In the genomic region with DNA sequence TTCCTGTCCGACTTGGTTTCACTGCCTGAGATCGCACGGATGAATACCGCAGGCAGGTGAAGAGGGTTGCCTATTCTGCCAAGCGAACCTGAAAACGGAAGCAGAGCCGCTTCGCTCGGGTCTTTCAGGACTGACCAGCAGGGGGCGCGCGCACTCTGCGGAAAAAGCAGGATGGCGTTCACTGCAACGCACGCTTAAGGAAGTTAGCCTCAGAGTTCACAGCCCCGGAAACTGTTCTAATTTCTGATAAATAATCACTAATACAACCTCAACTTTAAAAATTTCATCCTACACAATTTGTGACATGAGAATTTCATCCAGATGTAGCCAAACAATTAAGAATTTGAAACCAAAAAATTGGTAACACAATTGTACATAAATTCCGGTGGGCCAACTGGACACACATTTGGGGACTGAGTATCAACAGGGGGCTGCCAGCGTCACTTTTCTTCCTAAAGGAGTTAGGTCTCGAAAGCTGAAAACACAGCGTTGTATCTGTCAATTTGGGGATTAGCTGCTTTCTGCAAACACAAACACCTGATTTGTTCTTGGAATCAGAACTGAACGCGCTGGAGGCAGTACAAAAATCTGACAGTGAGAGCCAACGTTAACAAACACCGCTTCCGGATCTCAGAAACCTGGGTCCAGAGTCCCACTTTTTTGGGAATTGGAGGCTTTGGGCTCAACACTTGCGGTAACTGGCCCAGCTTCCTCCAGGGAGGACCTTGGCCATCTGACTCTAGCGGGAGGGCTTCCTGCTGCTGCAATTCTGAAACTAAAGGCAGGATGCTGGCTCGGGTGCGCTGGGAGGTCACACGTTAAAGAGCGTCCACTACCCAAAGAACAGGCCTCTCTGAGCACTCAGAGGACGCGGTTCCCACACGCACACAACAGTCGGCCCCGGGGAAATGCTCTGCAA, we compare ENCODE assay signal across 1 cellular context.
TF ChIP-seq lines count a peak whose summit lies in the region.

No MANE protein-coding gene starts in this region.

TF ChIP-seq in GM12878, 131 proteins besides CTCF, POLR2A, EP300 and RAD21 (continued from another document and continues in another):
- TF ChIP-seq, protein P1, sequence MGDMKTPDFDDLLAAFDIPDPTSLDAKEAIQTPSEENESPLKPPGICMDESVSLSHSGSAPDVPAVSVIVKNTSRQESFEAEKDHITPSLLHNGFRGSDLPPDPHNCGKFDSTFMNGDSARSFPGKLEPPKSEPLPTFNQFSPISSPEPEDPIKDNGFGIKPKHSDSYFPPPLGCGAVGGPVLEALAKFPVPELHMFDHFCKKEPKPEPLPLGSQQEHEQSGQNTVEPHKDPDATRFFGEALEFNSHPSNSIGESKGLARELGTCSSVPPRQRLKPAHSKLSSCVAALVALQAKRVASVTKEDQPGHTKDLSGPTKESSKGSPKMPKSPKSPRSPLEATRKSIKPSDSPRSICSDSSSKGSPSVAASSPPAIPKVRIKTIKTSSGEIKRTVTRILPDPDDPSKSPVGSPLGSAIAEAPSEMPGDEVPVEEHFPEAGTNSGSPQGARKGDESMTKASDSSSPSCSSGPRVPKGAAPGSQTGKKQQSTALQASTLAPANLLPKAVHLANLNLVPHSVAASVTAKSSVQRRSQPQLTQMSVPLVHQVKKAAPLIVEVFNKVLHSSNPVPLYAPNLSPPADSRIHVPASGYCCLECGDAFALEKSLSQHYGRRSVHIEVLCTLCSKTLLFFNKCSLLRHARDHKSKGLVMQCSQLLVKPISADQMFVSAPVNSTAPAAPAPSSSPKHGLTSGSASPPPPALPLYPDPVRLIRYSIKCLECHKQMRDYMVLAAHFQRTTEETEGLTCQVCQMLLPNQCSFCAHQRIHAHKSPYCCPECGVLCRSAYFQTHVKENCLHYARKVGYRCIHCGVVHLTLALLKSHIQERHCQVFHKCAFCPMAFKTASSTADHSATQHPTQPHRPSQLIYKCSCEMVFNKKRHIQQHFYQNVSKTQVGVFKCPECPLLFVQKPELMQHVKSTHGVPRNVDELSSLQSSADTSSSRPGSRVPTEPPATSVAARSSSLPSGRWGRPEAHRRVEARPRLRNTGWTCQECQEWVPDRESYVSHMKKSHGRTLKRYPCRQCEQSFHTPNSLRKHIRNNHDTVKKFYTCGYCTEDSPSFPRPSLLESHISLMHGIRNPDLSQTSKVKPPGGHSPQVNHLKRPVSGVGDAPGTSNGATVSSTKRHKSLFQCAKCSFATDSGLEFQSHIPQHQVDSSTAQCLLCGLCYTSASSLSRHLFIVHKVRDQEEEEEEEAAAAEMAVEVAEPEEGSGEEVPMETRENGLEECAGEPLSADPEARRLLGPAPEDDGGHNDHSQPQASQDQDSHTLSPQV (IDR thresholded peaks at IDR 0.05) = peak; percentile 24; the same call in 1 of the 2 replicates
- TF ChIP-seq, protein P2, sequence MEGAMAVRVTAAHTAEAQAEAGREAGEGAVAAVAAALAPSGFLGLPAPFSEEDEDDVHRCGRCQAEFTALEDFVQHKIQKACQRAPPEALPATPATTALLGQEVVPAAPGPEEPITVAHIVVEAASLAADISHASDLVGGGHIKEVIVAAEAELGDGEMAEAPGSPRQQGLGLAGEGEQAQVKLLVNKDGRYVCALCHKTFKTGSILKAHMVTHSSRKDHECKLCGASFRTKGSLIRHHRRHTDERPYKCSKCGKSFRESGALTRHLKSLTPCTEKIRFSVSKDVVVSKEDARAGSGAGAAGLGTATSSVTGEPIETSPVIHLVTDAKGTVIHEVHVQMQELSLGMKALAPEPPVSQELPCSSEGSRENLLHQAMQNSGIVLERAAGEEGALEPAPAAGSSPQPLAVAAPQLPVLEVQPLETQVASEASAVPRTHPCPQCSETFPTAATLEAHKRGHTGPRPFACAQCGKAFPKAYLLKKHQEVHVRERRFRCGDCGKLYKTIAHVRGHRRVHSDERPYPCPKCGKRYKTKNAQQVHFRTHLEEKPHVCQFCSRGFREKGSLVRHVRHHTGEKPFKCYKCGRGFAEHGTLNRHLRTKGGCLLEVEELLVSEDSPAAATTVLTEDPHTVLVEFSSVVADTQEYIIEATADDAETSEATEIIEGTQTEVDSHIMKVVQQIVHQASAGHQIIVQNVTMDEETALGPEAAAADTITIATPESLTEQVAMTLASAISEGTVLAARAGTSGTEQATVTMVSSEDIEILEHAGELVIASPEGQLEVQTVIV (IDR thresholded peaks at IDR 0.05; ENCODE audit: borderline replicate concordance, partially characterized antibody) = no peak
- TF ChIP-seq CHD2 (IDR thresholded peaks at IDR 0.05; ENCODE audit: borderline replicate concordance, low read depth, low read length) (no peak), ZZZ3 (IDR thresholded peaks at IDR 0.05; ENCODE audit: control insufficient read depth, insufficient read length, low read depth) (no peak), MEF2B (IDR thresholded peaks at IDR 0.05; ENCODE audit: partially characterized antibody, poor library complexity, severe bottlenecking) (no peak), CBX5 (IDR thresholded peaks at IDR 0.05; ENCODE audit: low read depth) (no peak), SIN3A (IDR thresholded peaks at IDR 0.05; ENCODE audit: low read depth, low read length) (no peak), EGR1 (IDR thresholded peaks at IDR 0.05; ENCODE audit: borderline replicate concordance in 1 of 2, low read depth in 2 of 2, low read length in 2 of 2) (no peak), FOS (IDR thresholded peaks at IDR 0.05; ENCODE audit: borderline replicate concordance, extremely low read depth, insufficient read length) (no peak), POU2F2 (IDR thresholded peaks at IDR 0.05; ENCODE audit: borderline replicate concordance, low read depth, low read length) (peak; percentile 44; the same call in 1 of the 3 replicates), SREBF2 (IDR thresholded peaks at IDR 0.05; ENCODE audit: low read length) (no peak), SUZ12 (IDR thresholded peaks at IDR 0.05; ENCODE audit: unreplicated experiment) (no peak), PML (IDR thresholded peaks at IDR 0.05; ENCODE audit: low read length) (no peak), ZBTB40 (IDR thresholded peaks at IDR 0.05; ENCODE audit: borderline replicate concordance) (no peak), NRF1 (conservative IDR thresholded peaks at IDR 0.05; ENCODE audit: low read depth, low read length) (no peak), PAX5 (IDR thresholded peaks at IDR 0.05; ENCODE audit: borderline replicate concordance, low read depth, low read length) (peak; percentile 50), RFX5 (IDR thresholded peaks at IDR 0.05; ENCODE audit: low read depth, low read length) (no peak), ZNF622 (IDR thresholded peaks at IDR 0.05) (no peak), ESRRA (IDR thresholded peaks at IDR 0.05; ENCODE audit: low read length) (no peak), NR2C1 (IDR thresholded peaks at IDR 0.05) (peak; percentile 80), HCFC1 (IDR thresholded peaks at IDR 0.05; ENCODE audit: low read length) (no peak), ZBED1 (IDR thresholded peaks at IDR 0.05; ENCODE audit: borderline replicate concordance) (no peak), IRF4 (IDR thresholded peaks at IDR 0.05; ENCODE audit: low read depth, low read length) (no peak), YY1 (IDR thresholded peaks at IDR 0.05; ENCODE audit: low read depth, low read length) (peak; percentile 86), TARDBP (IDR thresholded peaks at IDR 0.05; ENCODE audit: borderline replicate concordance) (no peak), NFYA (IDR thresholded peaks at IDR 0.05; ENCODE audit: borderline replicate concordance, low read depth, low read length) (no peak), IKZF1 (conservative IDR thresholded peaks at IDR 0.05) (no peak), KDM1A (IDR thresholded peaks at IDR 0.05; ENCODE audit: borderline replicate concordance) (no peak), NFIC (IDR thresholded peaks at IDR 0.05; ENCODE audit: low read depth, low read length) (no peak)
- TF ChIP-seq, protein P3, sequence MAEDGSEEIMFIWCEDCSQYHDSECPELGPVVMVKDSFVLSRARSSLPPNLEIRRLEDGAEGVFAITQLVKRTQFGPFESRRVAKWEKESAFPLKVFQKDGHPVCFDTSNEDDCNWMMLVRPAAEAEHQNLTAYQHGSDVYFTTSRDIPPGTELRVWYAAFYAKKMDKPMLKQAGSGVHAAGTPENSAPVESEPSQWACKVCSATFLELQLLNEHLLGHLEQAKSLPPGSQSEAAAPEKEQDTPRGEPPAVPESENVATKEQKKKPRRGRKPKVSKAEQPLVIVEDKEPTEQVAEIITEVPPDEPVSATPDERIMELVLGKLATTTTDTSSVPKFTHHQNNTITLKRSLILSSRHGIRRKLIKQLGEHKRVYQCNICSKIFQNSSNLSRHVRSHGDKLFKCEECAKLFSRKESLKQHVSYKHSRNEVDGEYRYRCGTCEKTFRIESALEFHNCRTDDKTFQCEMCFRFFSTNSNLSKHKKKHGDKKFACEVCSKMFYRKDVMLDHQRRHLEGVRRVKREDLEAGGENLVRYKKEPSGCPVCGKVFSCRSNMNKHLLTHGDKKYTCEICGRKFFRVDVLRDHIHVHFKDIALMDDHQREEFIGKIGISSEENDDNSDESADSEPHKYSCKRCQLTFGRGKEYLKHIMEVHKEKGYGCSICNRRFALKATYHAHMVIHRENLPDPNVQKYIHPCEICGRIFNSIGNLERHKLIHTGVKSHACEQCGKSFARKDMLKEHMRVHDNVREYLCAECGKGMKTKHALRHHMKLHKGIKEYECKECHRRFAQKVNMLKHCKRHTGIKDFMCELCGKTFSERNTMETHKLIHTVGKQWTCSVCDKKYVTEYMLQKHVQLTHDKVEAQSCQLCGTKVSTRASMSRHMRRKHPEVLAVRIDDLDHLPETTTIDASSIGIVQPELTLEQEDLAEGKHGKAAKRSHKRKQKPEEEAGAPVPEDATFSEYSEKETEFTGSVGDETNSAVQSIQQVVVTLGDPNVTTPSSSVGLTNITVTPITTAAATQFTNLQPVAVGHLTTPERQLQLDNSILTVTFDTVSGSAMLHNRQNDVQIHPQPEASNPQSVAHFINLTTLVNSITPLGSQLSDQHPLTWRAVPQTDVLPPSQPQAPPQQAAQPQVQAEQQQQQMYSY (CRISPR knock-in tag; IDR thresholded peaks at IDR 0.05) = no peak
- TF ChIP-seq, protein P4, sequence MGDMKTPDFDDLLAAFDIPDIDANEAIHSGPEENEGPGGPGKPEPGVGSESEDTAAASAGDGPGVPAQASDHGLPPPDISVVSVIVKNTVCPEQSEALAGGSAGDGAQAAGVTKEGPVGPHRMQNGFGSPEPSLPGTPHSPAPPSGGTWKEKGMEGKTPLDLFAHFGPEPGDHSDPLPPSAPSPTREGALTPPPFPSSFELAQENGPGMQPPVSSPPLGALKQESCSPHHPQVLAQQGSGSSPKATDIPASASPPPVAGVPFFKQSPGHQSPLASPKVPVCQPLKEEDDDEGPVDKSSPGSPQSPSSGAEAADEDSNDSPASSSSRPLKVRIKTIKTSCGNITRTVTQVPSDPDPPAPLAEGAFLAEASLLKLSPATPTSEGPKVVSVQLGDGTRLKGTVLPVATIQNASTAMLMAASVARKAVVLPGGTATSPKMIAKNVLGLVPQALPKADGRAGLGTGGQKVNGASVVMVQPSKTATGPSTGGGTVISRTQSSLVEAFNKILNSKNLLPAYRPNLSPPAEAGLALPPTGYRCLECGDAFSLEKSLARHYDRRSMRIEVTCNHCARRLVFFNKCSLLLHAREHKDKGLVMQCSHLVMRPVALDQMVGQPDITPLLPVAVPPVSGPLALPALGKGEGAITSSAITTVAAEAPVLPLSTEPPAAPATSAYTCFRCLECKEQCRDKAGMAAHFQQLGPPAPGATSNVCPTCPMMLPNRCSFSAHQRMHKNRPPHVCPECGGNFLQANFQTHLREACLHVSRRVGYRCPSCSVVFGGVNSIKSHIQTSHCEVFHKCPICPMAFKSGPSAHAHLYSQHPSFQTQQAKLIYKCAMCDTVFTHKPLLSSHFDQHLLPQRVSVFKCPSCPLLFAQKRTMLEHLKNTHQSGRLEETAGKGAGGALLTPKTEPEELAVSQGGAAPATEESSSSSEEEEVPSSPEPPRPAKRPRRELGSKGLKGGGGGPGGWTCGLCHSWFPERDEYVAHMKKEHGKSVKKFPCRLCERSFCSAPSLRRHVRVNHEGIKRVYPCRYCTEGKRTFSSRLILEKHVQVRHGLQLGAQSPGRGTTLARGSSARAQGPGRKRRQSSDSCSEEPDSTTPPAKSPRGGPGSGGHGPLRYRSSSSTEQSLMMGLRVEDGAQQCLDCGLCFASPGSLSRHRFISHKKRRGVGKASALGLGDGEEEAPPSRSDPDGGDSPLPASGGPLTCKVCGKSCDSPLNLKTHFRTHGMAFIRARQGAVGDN (IDR thresholded peaks at IDR 0.05) = no peak
- TF ChIP-seq, protein P5, sequence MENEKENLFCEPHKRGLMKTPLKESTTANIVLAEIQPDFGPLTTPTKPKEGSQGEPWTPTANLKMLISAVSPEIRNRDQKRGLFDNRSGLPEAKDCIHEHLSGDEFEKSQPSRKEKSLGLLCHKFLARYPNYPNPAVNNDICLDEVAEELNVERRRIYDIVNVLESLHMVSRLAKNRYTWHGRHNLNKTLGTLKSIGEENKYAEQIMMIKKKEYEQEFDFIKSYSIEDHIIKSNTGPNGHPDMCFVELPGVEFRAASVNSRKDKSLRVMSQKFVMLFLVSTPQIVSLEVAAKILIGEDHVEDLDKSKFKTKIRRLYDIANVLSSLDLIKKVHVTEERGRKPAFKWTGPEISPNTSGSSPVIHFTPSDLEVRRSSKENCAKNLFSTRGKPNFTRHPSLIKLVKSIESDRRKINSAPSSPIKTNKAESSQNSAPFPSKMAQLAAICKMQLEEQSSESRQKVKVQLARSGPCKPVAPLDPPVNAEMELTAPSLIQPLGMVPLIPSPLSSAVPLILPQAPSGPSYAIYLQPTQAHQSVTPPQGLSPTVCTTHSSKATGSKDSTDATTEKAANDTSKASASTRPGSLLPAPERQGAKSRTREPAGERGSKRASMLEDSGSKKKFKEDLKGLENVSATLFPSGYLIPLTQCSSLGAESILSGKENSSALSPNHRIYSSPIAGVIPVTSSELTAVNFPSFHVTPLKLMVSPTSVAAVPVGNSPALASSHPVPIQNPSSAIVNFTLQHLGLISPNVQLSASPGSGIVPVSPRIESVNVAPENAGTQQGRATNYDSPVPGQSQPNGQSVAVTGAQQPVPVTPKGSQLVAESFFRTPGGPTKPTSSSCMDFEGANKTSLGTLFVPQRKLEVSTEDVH (IDR thresholded peaks at IDR 0.05; ENCODE audit: low read depth, partially characterized antibody) = no peak
